ENCODE assay signal across 16 cellular contexts in genomic region chr3:46427929-46428833, GRCh38. TPM values are rescaled to one million over a fixed set of nuclear protein-coding genes. Genes with fewer than 3 reads are reported as not detected.
DNase-seq lines count a peak whose midpoint lies in the region; ATAC-seq and TF ChIP-seq lines count a peak whose summit lies in the region.
"Had no signal": no experiment of that assay in that cellular context is flagged by ENCODE, and none has a peak within 500 bp of the region (broad histone marks: within the 10 kb centered on the region; RNA-seq: fewer than 3 reads in every experiment).

No MANE protein-coding gene starts in this region.

- peak; percentile 96 for ATAC-seq in Right ventricle myocardium superior (ENCODE audit: poor library complexity)
- ATAC-seq in left colon: peak; percentile 32
- no peak for ATAC-seq in activated T-cell treated with anti-CD3 and anti-CD28 coated beads, Interleukin-2, amount 50 U/mL, for 4 hours
- ATAC-seq in activated CD8-positive, alpha-beta T cell treated with anti-CD3 and anti-CD28 coated beads, Interleukin-2, amount 10 ng/mL, durations not matched to agents 7 days and 5 days: no peak

- H3K4me1 ChIP-seq in right atrium auricular region: peaks cover 0 to 9% of the 10 kb centered on the region in 2 donors

- H3K9me3 Mint-ChIP-seq in activated T-cell treated with anti-CD3 and anti-CD28 coated beads, Interleukin-2, amount 50 U/mL, for 4 hours: peaks cover 5% of the 10 kb centered on the region
- H3K9me3 Mint-ChIP-seq in activated CD8-positive, alpha-beta T cell treated with anti-CD3 and anti-CD28 coated beads, Interleukin-2, amount 10 ng/mL, durations not matched to agents 7 days and 5 days (ENCODE audit: insufficient read depth): peaks cover 18% of the 10 kb centered on the region
- H3K9me3 Mint-ChIP-seq: activated CD4-positive, alpha-beta T cell treated with anti-CD3 and anti-CD28 coated beads, Interleukin-2, amount 10 ng/mL, durations not matched to agents 24 days and 14 days had no signal

- no peak overlapping the region for H3K27ac Mint-ChIP-seq in activated CD8-positive, alpha-beta T cell treated with anti-CD3 and anti-CD28 coated beads, Interleukin-2, amount 10 ng/mL, durations not matched to agents 7 days and 5 days
- H3K27ac Mint-ChIP-seq: activated CD4-positive, alpha-beta T cell treated with anti-CD3 and anti-CD28 coated beads, Interleukin-2, amount 10 ng/mL, durations not matched to agents 24 days and 14 days; memory B cell had no signal

- H3K9me3 ChIP-seq in right atrium auricular region: no peaks in the 10 kb centered on the region

- intact Hi-C loops in Right ventricle myocardium superior (cut with DNase I) (no loop called here), left colon (cut with DNase I, micrococcal nuclease) (no loop called here)

- H3K36me3 Mint-ChIP-seq in activated T-cell treated with anti-CD3 and anti-CD28 coated beads, Interleukin-2, amount 50 U/mL, for 4 hours (ENCODE audit: insufficient read depth): no peaks in the 10 kb centered on the region
- peaks cover 5% of the 10 kb centered on the region for H3K36me3 Mint-ChIP-seq in activated CD8-positive, alpha-beta T cell treated with anti-CD3 and anti-CD28 coated beads, Interleukin-2, amount 10 ng/mL, durations not matched to agents 7 days and 5 days (ENCODE audit: low read depth)

- peaks cover 9% of the 10 kb centered on the region for H3K4me1 Mint-ChIP-seq in activated T-cell treated with anti-CD3 and anti-CD28 coated beads, Interleukin-2, amount 50 U/mL, for 4 hours (ENCODE audit: low read depth)
- H3K4me1 Mint-ChIP-seq in activated CD8-positive, alpha-beta T cell treated with anti-CD3 and anti-CD28 coated beads, Interleukin-2, amount 10 ng/mL, durations not matched to agents 7 days and 5 days (ENCODE audit: low read depth): peaks cover 34% of the 10 kb centered on the region
- H3K4me1 Mint-ChIP-seq: memory B cell had no signal

- H3K27me3 ChIP-seq in right atrium auricular region: no peaks in the 10 kb centered on the region
- H3K27me3 ChIP-seq: spleen had no signal

- POLR2A ChIA-PET in activated CD8-positive, alpha-beta T cell treated with anti-CD3 and anti-CD28 coated beads, Interleukin-2, amount 10 ng/mL, durations not matched to agents 7 days and 5 days (lab: Charles Lee): interaction anchor here (0.5 kb wide), 1 partner anchor 47 kb away, joined by 3 read pairs; no protein-coding TSS in a partner anchor

- CTCF ChIA-PET in activated CD8-positive, alpha-beta T cell treated with anti-CD3 and anti-CD28 coated beads, Interleukin-2, amount 10 ng/mL, durations not matched to agents 7 days and 5 days (lab: Charles Lee): interaction anchor here (0.9 to 2.5 kb wide), 4 partner anchors 59 to 485 kb away, joined by 3 to 12 read pairs (median 4); partner anchors contain the start of gene CXCR6

- H3K4me3 Mint-ChIP-seq in activated T-cell treated with anti-CD3 and anti-CD28 coated beads, Interleukin-2, amount 50 U/mL, for 4 hours: no peak overlapping the region
- no peak overlapping the region for H3K4me3 Mint-ChIP-seq in activated CD8-positive, alpha-beta T cell treated with anti-CD3 and anti-CD28 coated beads, Interleukin-2, amount 10 ng/mL, durations not matched to agents 7 days and 5 days
- H3K4me3 Mint-ChIP-seq: activated CD4-positive, alpha-beta T cell treated with anti-CD3 and anti-CD28 coated beads, Interleukin-2, amount 10 ng/mL, durations not matched to agents 24 days and 14 days; CD8-positive, alpha-beta memory T cell; memory B cell had no signal

- H3K27me3 Mint-ChIP-seq in activated T-cell treated with anti-CD3 and anti-CD28 coated beads, Interleukin-2, amount 50 U/mL, for 4 hours (ENCODE audit: low read depth): peaks cover 2% of the 10 kb centered on the region
- peaks cover 5% of the 10 kb centered on the region for H3K27me3 Mint-ChIP-seq in activated CD8-positive, alpha-beta T cell treated with anti-CD3 and anti-CD28 coated beads, Interleukin-2, amount 10 ng/mL, durations not matched to agents 7 days and 5 days (ENCODE audit: low read depth)
- H3K27me3 Mint-ChIP-seq: memory B cell had no signal

- no peaks in the 10 kb centered on the region for H3K36me3 ChIP-seq in right atrium auricular region

- no peak for TF ChIP-seq CTCF in right atrium auricular region (IDR thresholded peaks at IDR 0.05)

- DNase-seq in Right ventricle myocardium superior (no peak), right atrium auricular region (ENCODE audit: low spot score) (no peak), amniotic epithelial cell (ENCODE audit: low read depth) (peak; percentile 44), left colon (no peak), amniotic stem cell (lab: John Stamatoyannopoulos, UW) (no peak), NAMALWA (ENCODE audit: low spot score) (no peak)
- DNase-seq in activated T-cell treated with anti-CD3 and anti-CD28 coated beads, Interleukin-2, amount 50 U/mL, for 4 hours: no peak
- no peak for DNase-seq in activated CD8-positive, alpha-beta T cell treated with anti-CD3 and anti-CD28 coated beads, Interleukin-2, amount 10 ng/mL, durations not matched to agents 7 days and 5 days
- DNase-seq: activated CD4-positive, alpha-beta T cell treated with anti-CD3 and anti-CD28 coated beads, Interleukin-2, amount 10 ng/mL, durations not matched to agents 24 days and 14 days; amygdala; CD8-positive, alpha-beta memory T cell; hypothalamus; NCI-H2171; spleen; T-helper 1 cell had no signal

- H3K4me3 ChIP-seq in right atrium auricular region: no peak overlapping the region
- H3K4me3 ChIP-seq: spleen had no signal

- no peak overlapping the region for H3K27ac ChIP-seq in right atrium auricular region
- H3K27ac ChIP-seq: spleen had no signal

RNA-seq across cellular contexts. Expression of gene CCRL2, which starts 21.1 kb away (rescaled TPM):
- total RNA-seq in Right ventricle myocardium superior (1.1 TPM), right atrium auricular region (1 to 10 TPM in 1 of 2 donors, under 1 TPM in 1; 0.89 to 4.2 TPM), left colon (10 to 100 TPM; 18.3 to 19.4 TPM)
- 1 to 10 TPM in 1 of 3 donors, under 1 TPM in 2; 0.43 to 1.3 (median 0.76) TPM for total RNA-seq in activated T-cell treated with anti-CD3 and anti-CD28 coated beads, Interleukin-2, amount 50 U/mL, for 4 hours
- total RNA-seq in activated CD8-positive, alpha-beta T cell treated with anti-CD3 and anti-CD28 coated beads, Interleukin-2, amount 10 ng/mL, durations not matched to agents 7 days and 5 days: 10 to 100 TPM; 10.1 to 11.2 TPM

RNA-seq across cellular contexts. Expression of gene LTF, which starts 36.5 kb away (rescaled TPM):
- total RNA-seq in Right ventricle myocardium superior (3.7 TPM), right atrium auricular region (1 to 10 TPM in 1 of 2 donors, under 1 TPM in 1; 0.51 to 1.8 TPM), left colon (1 to 10 TPM in 1 of 2 donors, under 1 TPM in 1; 0.53 to 1.0 TPM)
- not detected for total RNA-seq in activated T-cell treated with anti-CD3 and anti-CD28 coated beads, Interleukin-2, amount 50 U/mL, for 4 hours
- not detected for total RNA-seq in activated CD8-positive, alpha-beta T cell treated with anti-CD3 and anti-CD28 coated beads, Interleukin-2, amount 10 ng/mL, durations not matched to agents 7 days and 5 days
- total RNA-seq: activated CD4-positive, alpha-beta T cell treated with anti-CD3 and anti-CD28 coated beads, Interleukin-2, amount 10 ng/mL, durations not matched to agents 24 days and 14 days; CD8-positive, alpha-beta memory T cell had no signal

RNA-seq across cellular contexts. Expression of gene CCR5, which starts 57.4 kb away (rescaled TPM):
- total RNA-seq in Right ventricle myocardium superior (0.24 TPM), right atrium auricular region (1 to 10 TPM in 1 of 2 donors, not detected in 1; 1.1 TPM), left colon (1 to 10 TPM in 1 of 2 donors, under 1 TPM in 1; 0.55 to 1.8 TPM)
- total RNA-seq in activated T-cell treated with anti-CD3 and anti-CD28 coated beads, Interleukin-2, amount 50 U/mL, for 4 hours: 1 to 10 TPM; 1.2 to 7.2 (median 2.2) TPM
- 10 to 100 TPM; 38.4 to 38.8 TPM for total RNA-seq in activated CD8-positive, alpha-beta T cell treated with anti-CD3 and anti-CD28 coated beads, Interleukin-2, amount 10 ng/mL, durations not matched to agents 7 days and 5 days

Comparison
In these comparisons a context has a peak if more than half of its experiments do, and no peak if none do; other contexts are left out.
1. ATAC-seq: peak in Right ventricle myocardium superior (single experiment) and left colon (single experiment); none in activated T-cell treated with anti-CD3 and anti-CD28 coated beads, Interleukin-2, amount 50 U/mL, for 4 hours (0 of 2) and activated CD8-positive, alpha-beta T cell treated with anti-CD3 and anti-CD28 coated beads, Interleukin-2, amount 10 ng/mL, durations not matched to agents 7 days and 5 days (single experiment).